ENCODE assay signal across 27 cellular contexts in the genomic region with DNA sequence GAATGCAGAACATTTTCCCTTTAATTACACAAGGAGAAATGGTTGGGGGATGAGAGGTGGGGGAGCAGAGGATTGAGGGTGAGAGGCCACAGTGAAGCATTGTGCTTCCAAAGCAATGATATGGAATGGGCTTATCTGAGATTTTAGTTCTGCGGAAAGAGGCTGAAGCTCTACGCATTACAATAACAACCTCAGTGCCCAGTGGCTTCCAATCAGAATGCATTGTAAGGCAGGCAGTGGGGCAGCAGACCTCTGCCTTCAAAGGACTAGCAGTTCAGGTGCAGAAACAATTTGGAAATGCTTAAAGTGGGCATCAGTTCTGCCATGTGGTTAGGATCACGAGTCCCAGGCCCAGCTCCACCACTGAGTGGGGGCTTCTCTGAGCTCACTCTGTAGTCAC.
"Had no signal": no experiment of that assay in that cellular context is flagged by ENCODE, and none has a peak within 500 bp of the region (broad histone marks: within the 10 kb centered on the region; RNA-seq: fewer than 3 reads in every experiment).

No MANE protein-coding gene starts in this region.

- DNase-seq: activated B cell treated with CpG ODN at 0.5 μM for 24 hours; activated CD4-positive, alpha-beta T cell treated with anti-CD3 and anti-CD28 coated beads for 1 hour; activated CD4-positive, alpha-beta T cell treated with anti-CD3 and anti-CD28 coated beads, Interleukin-2, amount 10 ng/mL, durations not matched to agents 24 days and 14 days; activated CD4-positive, alpha-beta T cell treated with anti-CD3 and anti-CD28 coated beads, Interleukin-2, amount 50 U/mL, for 48 hours; activated CD8-positive, alpha-beta memory T cell treated with anti-CD3 and anti-CD28 coated beads, Interleukin-2, amount 10 ng/mL, durations not matched to agents 7 days and 5 days; activated effector memory CD4-positive, alpha-beta T cell treated with Interleukin-2 at 50 U/mL for 16 hours; activated naive CD4-positive, alpha-beta T cell treated with Interleukin-2 at 50 U/mL for 16 hours; activated naive CD8-positive, alpha-beta T cell treated with anti-CD3 and anti-CD28 coated beads, Interleukin-2, amount 50 U/mL, for 24 hours; activated T-cell treated with anti-CD3 and anti-CD28 coated beads, Interleukin-2, amount 50 U/mL, for 24 hours; amygdala; brain microvascular endothelial cell; MG63; NCI-H1092 treated with DMSO at 0.1 percent for 48 hours; NCI-H1417 treated with DMSO at 0.1 percent for 48 hours; NCI-H1694; NCI-H2029 treated with DMSO at 0.1 percent for 48 hours; NCI-H345; NCI-H510A; NCI-H526 treated with DMSO at 0.1 percent for 48 hours; NCI-H82; SIG-M5; T-helper 17 cell; T-helper 9 cell had no signal

- H3K4me1 Mint-ChIP-seq: activated B cell treated with CpG ODN at 0.5 μM for 24 hours; activated CD4-positive, alpha-beta T cell treated with anti-CD3 and anti-CD28 coated beads, Interleukin-2, amount 10 ng/mL, durations not matched to agents 24 days and 14 days; activated CD8-positive, alpha-beta memory T cell treated with anti-CD3 and anti-CD28 coated beads, Interleukin-2, amount 10 ng/mL, durations not matched to agents 7 days and 5 days; activated naive CD8-positive, alpha-beta T cell treated with anti-CD3 and anti-CD28 coated beads, Interleukin-2, amount 50 U/mL, for 24 hours had no signal

- H3K27ac ChIP-seq: brain microvascular endothelial cell, cardiac muscle cell had no signal

- H3K36me3 Mint-ChIP-seq: activated CD8-positive, alpha-beta memory T cell treated with anti-CD3 and anti-CD28 coated beads, Interleukin-2, amount 10 ng/mL, durations not matched to agents 7 days and 5 days; activated naive CD4-positive, alpha-beta T cell treated with anti-CD3 and anti-CD28 coated beads, Interleukin-2, amount 50 U/mL, for 72 hours had no signal

- FAIRE-seq: astrocyte had no signal

- H3K27me3 ChIP-seq: cardiac muscle cell, MG63 had no signal

- H3K36me3 ChIP-seq: brain microvascular endothelial cell, cardiac muscle cell, MG63 had no signal

- H3K4me3 Mint-ChIP-seq: activated B cell treated with CpG ODN at 0.5 μM for 24 hours; activated CD4-positive, alpha-beta T cell treated with anti-CD3 and anti-CD28 coated beads, Interleukin-2, amount 10 ng/mL, durations not matched to agents 24 days and 14 days; activated CD8-positive, alpha-beta memory T cell treated with anti-CD3 and anti-CD28 coated beads, Interleukin-2, amount 10 ng/mL, durations not matched to agents 7 days and 5 days; activated naive CD8-positive, alpha-beta T cell treated with anti-CD3 and anti-CD28 coated beads, Interleukin-2, amount 50 U/mL, for 24 hours; activated T-cell treated with anti-CD3 and anti-CD28 coated beads, Interleukin-2, amount 50 U/mL, for 24 hours; activated T-helper 1 cell treated with anti-CD3 and anti-CD28 coated beads, Interleukin-12 subunit alpha, Interleukin-12 subunit beta, Interleukin-2, Interleukin-4 antibody, amounts not matched to agents 30 ng/mL and 10 ng/mL and 1 ng/mL, durations not matched to agents 14 hours and 24 hours and 36 hours; T-helper 17 cell had no signal

- H3K9me3 Mint-ChIP-seq: activated CD4-positive, alpha-beta T cell treated with anti-CD3 and anti-CD28 coated beads, Interleukin-2, amount 10 ng/mL, durations not matched to agents 24 days and 14 days; activated naive CD4-positive, alpha-beta T cell treated with anti-CD3 and anti-CD28 coated beads, Interleukin-2, amount 50 U/mL, for 72 hours; activated T-cell treated with anti-CD3 and anti-CD28 coated beads, Interleukin-2, amount 50 U/mL, for 24 hours; activated T-helper 1 cell treated with anti-CD3 and anti-CD28 coated beads, Interleukin-12 subunit alpha, Interleukin-12 subunit beta, Interleukin-2, Interleukin-4 antibody, amounts not matched to agents 30 ng/mL and 10 ng/mL and 1 ng/mL, durations not matched to agents 14 hours and 24 hours and 36 hours had no signal

- H3K9me3 ChIP-seq: MG63 had no signal

- H3K27ac Mint-ChIP-seq: activated B cell treated with CpG ODN at 0.5 μM for 24 hours; activated CD4-positive, alpha-beta T cell treated with anti-CD3 and anti-CD28 coated beads, Interleukin-2, amount 10 ng/mL, durations not matched to agents 24 days and 14 days; activated CD8-positive, alpha-beta memory T cell treated with anti-CD3 and anti-CD28 coated beads, Interleukin-2, amount 10 ng/mL, durations not matched to agents 7 days and 5 days; activated naive CD4-positive, alpha-beta T cell treated with anti-CD3 and anti-CD28 coated beads, Interleukin-2, amount 50 U/mL, for 72 hours; activated naive CD8-positive, alpha-beta T cell treated with anti-CD3 and anti-CD28 coated beads, Interleukin-2, amount 50 U/mL, for 24 hours; activated T-cell treated with anti-CD3 and anti-CD28 coated beads, Interleukin-2, amount 50 U/mL, for 24 hours; activated T-helper 1 cell treated with anti-CD3 and anti-CD28 coated beads, Interleukin-12 subunit alpha, Interleukin-12 subunit beta, Interleukin-2, Interleukin-4 antibody, amounts not matched to agents 30 ng/mL and 10 ng/mL and 1 ng/mL, durations not matched to agents 14 hours and 24 hours and 36 hours; T-helper 17 cell had no signal

- H3K4me3 ChIP-seq: cardiac muscle cell, MG63 had no signal

- ATAC-seq: activated CD8-positive, alpha-beta memory T cell treated with anti-CD3 and anti-CD28 coated beads, Interleukin-2, amount 10 ng/mL, durations not matched to agents 7 days and 5 days; activated naive CD4-positive, alpha-beta T cell treated with anti-CD3 and anti-CD28 coated beads, Interleukin-2, amount 50 U/mL, for 72 hours; activated naive CD8-positive, alpha-beta T cell treated with anti-CD3 and anti-CD28 coated beads, Interleukin-2, amount 50 U/mL, for 24 hours; T-helper 17 cell had no signal

- H3K27me3 Mint-ChIP-seq: activated naive CD8-positive, alpha-beta T cell treated with anti-CD3 and anti-CD28 coated beads, Interleukin-2, amount 50 U/mL, for 24 hours; activated T-cell treated with anti-CD3 and anti-CD28 coated beads, Interleukin-2, amount 50 U/mL, for 24 hours had no signal
